Comparison of ENCODE assay signal across 16 cellular contexts in the genomic region with DNA sequence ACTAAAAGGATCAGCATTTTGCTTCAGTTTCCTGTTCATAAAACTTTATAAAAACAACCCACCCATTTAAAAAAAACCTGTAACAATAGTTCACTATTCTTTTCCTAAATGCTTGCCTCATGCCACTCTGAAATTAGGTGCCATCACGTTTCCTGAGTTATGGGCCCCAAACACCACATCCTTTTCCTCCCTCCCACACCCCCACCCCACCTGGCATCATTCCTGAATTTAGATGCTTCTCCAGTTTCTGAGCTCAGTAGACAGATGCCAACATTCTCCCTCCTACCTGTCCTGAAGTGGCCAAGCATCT. TPM values are rescaled to one million over a fixed set of nuclear protein-coding genes. Genes with fewer than 3 reads are reported as not detected.
DNase-seq lines count a peak whose midpoint lies in the region; ATAC-seq lines count a peak whose summit lies in the region.
"Had no signal": no experiment of that assay in that cellular context is flagged by ENCODE, and none has a peak within 500 bp of the region (broad histone marks: within the 10 kb centered on the region; RNA-seq: fewer than 3 reads in every experiment).

No MANE protein-coding gene starts in this region.

- peak overlapping the region; percentile 4 for H3K4me3 ChIP-seq in naive thymus-derived CD4-positive, alpha-beta T cell (ENCODE audit: low read length)
- H3K4me3 ChIP-seq in aorta (ENCODE audit: low read length in 2 of 2): no peak overlapping the region
- H3K4me3 ChIP-seq: body of pancreas, neural progenitor cell had no signal

- H3K36me3 Mint-ChIP-seq in activated CD4-positive, alpha-beta memory T cell treated with anti-CD3 and anti-CD28 coated beads, Interleukin-2, amount 10 ng/mL, durations not matched to agents 7 days and 5 days (ENCODE audit: low read depth): peaks cover 3% of the 10 kb centered on the region
- peaks cover 0 to 4% (median 0%) of the 10 kb centered on the region in 5 donors for H3K36me3 Mint-ChIP-seq in naive thymus-derived CD4-positive, alpha-beta T cell
- H3K36me3 Mint-ChIP-seq: neural progenitor cell had no signal

- no peaks in the 10 kb centered on the region for H3K9me3 Mint-ChIP-seq in activated CD4-positive, alpha-beta memory T cell treated with anti-CD3 and anti-CD28 coated beads, Interleukin-2, amount 10 ng/mL, durations not matched to agents 7 days and 5 days
- H3K9me3 Mint-ChIP-seq in naive thymus-derived CD4-positive, alpha-beta T cell: no peaks in the 10 kb centered on the region
- H3K9me3 Mint-ChIP-seq: activated B cell treated with CpG ODN at 0.5 μM for 24 hours; neural progenitor cell; stimulated activated naive CD8-positive, alpha-beta T cell treated with anti-CD3 and anti-CD28 coated beads, Interleukin-15, amount 100 ng/mL, for 72 hours had no signal

- POLR2A ChIA-PET in activated CD4-positive, alpha-beta memory T cell treated with anti-CD3 and anti-CD28 coated beads, Interleukin-2, amount 10 ng/mL, durations not matched to agents 7 days and 5 days (lab: Charles Lee): interaction anchor here (1.1 to 3.5 kb wide), 3 partner anchors 11 to 131 kb away, joined by 3 to 15 read pairs (median 13); a partner anchor contains a TSS
- POLR2A ChIA-PET in naive thymus-derived CD4-positive, alpha-beta T cell (lab: Charles Lee): interaction anchor here (0.8 to 5.8 kb wide), 6 partner anchors 10 to 103 kb away, joined by 3 to 55 read pairs (median 4); a partner anchor contains a TSS

- H3K27ac ChIP-seq in naive thymus-derived CD4-positive, alpha-beta T cell (ENCODE audit: low read depth, low read length): peak overlapping the region; percentile 56
- no peak overlapping the region for H3K27ac ChIP-seq in aorta (ENCODE audit: low read depth in 1 of 2, low read length in 2 of 2)
- H3K27ac ChIP-seq: body of pancreas, neural progenitor cell had no signal

- H3K27me3 Mint-ChIP-seq in activated CD4-positive, alpha-beta memory T cell treated with anti-CD3 and anti-CD28 coated beads, Interleukin-2, amount 10 ng/mL, durations not matched to agents 7 days and 5 days: no peaks in the 10 kb centered on the region
- no peaks in the 10 kb centered on the region for H3K27me3 Mint-ChIP-seq in naive thymus-derived CD4-positive, alpha-beta T cell
- H3K27me3 Mint-ChIP-seq: activated B cell treated with CpG ODN at 0.5 μM for 24 hours; stimulated activated naive CD8-positive, alpha-beta T cell treated with anti-CD3 and anti-CD28 coated beads, Interleukin-15, amount 100 ng/mL, for 72 hours had no signal

- H3K4me1 ChIP-seq in naive thymus-derived CD4-positive, alpha-beta T cell (ENCODE audit: control insufficient read depth in 2 of 2, insufficient read depth in 2 of 2, low read length in 2 of 2): peaks cover 29 to 46% of the 10 kb centered on the region in 2 donors
- H3K4me1 ChIP-seq in aorta (ENCODE audit: control insufficient read depth in 1 of 2, insufficient read depth in 2 of 2, low read length in 2 of 2): no peaks in the 10 kb centered on the region
- H3K4me1 ChIP-seq: neural progenitor cell had no signal

- CTCF ChIA-PET in activated CD4-positive, alpha-beta memory T cell treated with anti-CD3 and anti-CD28 coated beads, Interleukin-2, amount 10 ng/mL, durations not matched to agents 7 days and 5 days (lab: Charles Lee): interaction anchor here (1.3 to 2.9 kb wide), 5 partner anchors 12 to 185 kb away, joined by 5 to 14 read pairs (median 5); a partner anchor contains a TSS
- CTCF ChIA-PET in naive thymus-derived CD4-positive, alpha-beta T cell (lab: Charles Lee): interaction anchor here (0.7 to 1.0 kb wide), 4 partner anchors 11 to 257 kb away, joined by 3 read pairs; a partner anchor contains a TSS

- H3K27ac Mint-ChIP-seq in activated CD4-positive, alpha-beta memory T cell treated with anti-CD3 and anti-CD28 coated beads, Interleukin-2, amount 10 ng/mL, durations not matched to agents 7 days and 5 days: peak overlapping the region; percentile 17
- peak overlapping the region in 8 of 9 donors; percentile 42 to 92 (median 87) for H3K27ac Mint-ChIP-seq in naive thymus-derived CD4-positive, alpha-beta T cell
- H3K27ac Mint-ChIP-seq: activated B cell treated with CpG ODN at 0.5 μM for 24 hours, neural progenitor cell had no signal

- DNase-seq in NCI-H2171 treated with DMSO at 0.1 percent for 48 hours (lab: John Stamatoyannopoulos, UW) (peak; percentile 58), NCI-H2171 (lab: John Stamatoyannopoulos, UW) (no peak), GDM1 (lab: John Stamatoyannopoulos, UW) (peak; percentile 12), aorta (no peak), NCI-H774 (lab: John Stamatoyannopoulos, UW) (no peak)
- DNase-seq in activated CD4-positive, alpha-beta memory T cell treated with anti-CD3 and anti-CD28 coated beads, Interleukin-2, amount 10 ng/mL, durations not matched to agents 7 days and 5 days: no peak
- peak in 1 of 9 donors; percentile 22 for DNase-seq in naive thymus-derived CD4-positive, alpha-beta T cell
- DNase-seq: activated B cell treated with CpG ODN at 0.5 μM for 24 hours; body of pancreas; effector CD4-positive, alpha-beta T cell; H7; NCI-H1930; NK-92 treated with Interleukin-12 subunit alpha and Interleukin-12 subunit beta, amount 100 ng/mL, for 24 hours; stimulated activated naive CD8-positive, alpha-beta T cell treated with anti-CD3 and anti-CD28 coated beads, Interleukin-15, amount 100 ng/mL, for 72 hours had no signal

- H3K9me3 ChIP-seq in naive thymus-derived CD4-positive, alpha-beta T cell (ENCODE audit: control insufficient read depth in 2 of 3, low read length in 3 of 3): no peaks in the 10 kb centered on the region
- no peaks in the 10 kb centered on the region for H3K9me3 ChIP-seq in aorta (ENCODE audit: control insufficient read depth, low read length)
- H3K9me3 ChIP-seq: body of pancreas had no signal

- no peak overlapping the region for H3K4me3 Mint-ChIP-seq in activated CD4-positive, alpha-beta memory T cell treated with anti-CD3 and anti-CD28 coated beads, Interleukin-2, amount 10 ng/mL, durations not matched to agents 7 days and 5 days
- H3K4me3 Mint-ChIP-seq in naive thymus-derived CD4-positive, alpha-beta T cell: peak overlapping the region in 9 of 10 donors; percentile 19 to 76 (median 65)
- H3K4me3 Mint-ChIP-seq: activated B cell treated with CpG ODN at 0.5 μM for 24 hours, neural progenitor cell had no signal

- intact Hi-C loops in naive thymus-derived CD4-positive, alpha-beta T cell (cut with micrococcal nuclease): loop anchor here in 1 of 2 donors (1.0 kb wide), 1 partner anchor 11 kb away; no protein-coding TSS in a partner anchor
- intact Hi-C loops in aorta (cut with DNase I): no loop called here

- H3K4me1 Mint-ChIP-seq in activated CD4-positive, alpha-beta memory T cell treated with anti-CD3 and anti-CD28 coated beads, Interleukin-2, amount 10 ng/mL, durations not matched to agents 7 days and 5 days: peaks cover 35% of the 10 kb centered on the region
- H3K4me1 Mint-ChIP-seq in naive thymus-derived CD4-positive, alpha-beta T cell: peaks cover 38 to 88% (median 79%) of the 10 kb centered on the region in 7 donors

- H3K36me3 ChIP-seq in naive thymus-derived CD4-positive, alpha-beta T cell (ENCODE audit: control insufficient read depth in 2 of 3, insufficient read depth in 3 of 3, low read length in 3 of 3): no peaks in the 10 kb centered on the region
- H3K36me3 ChIP-seq in aorta (ENCODE audit: control insufficient read depth in 1 of 2, insufficient read depth in 2 of 2, low read length in 1 of 2): no peaks in the 10 kb centered on the region
- H3K36me3 ChIP-seq: neural progenitor cell had no signal

- no peaks in the 10 kb centered on the region for H3K27me3 ChIP-seq in naive thymus-derived CD4-positive, alpha-beta T cell (ENCODE audit: control insufficient read depth in 2 of 2, insufficient read depth in 2 of 2, low read length in 2 of 2)
- no peaks in the 10 kb centered on the region for H3K27me3 ChIP-seq in aorta (ENCODE audit: control insufficient read depth in 1 of 2, insufficient read depth in 2 of 2, low read length in 1 of 2)
- H3K27me3 ChIP-seq: body of pancreas, neural progenitor cell had no signal

- 0 to 27% methylated on average over 1 of the region's 1 CpG for WGBS in aorta, 2 donors

- ATAC-seq in naive thymus-derived CD4-positive, alpha-beta T cell: no peak
- ATAC-seq in aorta (ENCODE audit: low FRiP score) (no peak), HG03175 (IDR thresholded peaks at IDR 0.05; ENCODE audit: unreplicated experiment) (no peak)
- ATAC-seq: body of pancreas; stimulated activated naive CD8-positive, alpha-beta T cell treated with anti-CD3 and anti-CD28 coated beads, Interleukin-15, amount 100 ng/mL, for 72 hours had no signal

RNA-seq across cellular contexts. Expression of a gene that starts 11.9 kb away (rescaled TPM):
- total RNA-seq in activated CD4-positive, alpha-beta memory T cell treated with anti-CD3 and anti-CD28 coated beads, Interleukin-2, amount 10 ng/mL, durations not matched to agents 7 days and 5 days: 10 to 100 TPM; 71.3 TPM
- 10 to 100 TPM; 79.6 to 99.7 (median 87.0) TPM for total RNA-seq in naive thymus-derived CD4-positive, alpha-beta T cell
- 10 to 100 TPM; 78.8 to 94.7 TPM for polyA plus RNA-seq in naive thymus-derived CD4-positive, alpha-beta T cell
- 10 to 100 TPM; 17.4 to 41.6 TPM for total RNA-seq in aorta
- 1 to 10 TPM; 1.6 to 2.5 TPM for polyA plus RNA-seq in aorta

Comparison
In these comparisons a context has a peak if more than half of its experiments do, and no peak if none do; other contexts are left out.
1. DNase-seq: peak in NCI-H2171 treated with DMSO at 0.1 percent for 48 hours (single experiment) and GDM1 (single experiment); none in NCI-H2171 (single experiment), activated CD4-positive, alpha-beta memory T cell treated with anti-CD3 and anti-CD28 coated beads, Interleukin-2, amount 10 ng/mL, durations not matched to agents 7 days and 5 days (single experiment), aorta (0 of 2) and NCI-H774 (single experiment).